Comparison of ENCODE assay signal across 9 cellular contexts in genomic region chr9:121736147-121736721, GRCh38.
DNase-seq lines count a peak whose midpoint lies in the region; ATAC-seq and TF ChIP-seq lines count a peak whose summit lies in the region.
"Had no signal": no experiment of that assay in that cellular context is flagged by ENCODE, and none has a peak within 500 bp of the region (broad histone marks: within the 10 kb centered on the region; RNA-seq: fewer than 3 reads in every experiment).

No MANE protein-coding gene starts in this region.

- no peak overlapping the region for H3K23ac ChIP-seq in mesenchymal stem cell (ENCODE audit: low read length in 2 of 2)

- H3K79me2 ChIP-seq in OCI-LY1 (ENCODE audit: insufficient read depth, low read length): no peaks in the 10 kb centered on the region

- no peaks in the 10 kb centered on the region for H3K9me2 ChIP-seq in OCI-LY1 (ENCODE audit: low read depth, low read length)

- peak overlapping the region; percentile 67 for H3K4me2 ChIP-seq in OCI-LY1 (ENCODE audit: low read length)
- peak overlapping the region; percentile 69 for H3K4me2 ChIP-seq in mesenchymal stem cell (ENCODE audit: low read length, poor library complexity, severe bottlenecking)

- H3K4me3 ChIP-seq in OCI-LY1 (ENCODE audit: low read depth, low read length, poor library complexity, severe bottlenecking) (peak overlapping the region; percentile 55), epithelial cell of esophagus (ENCODE audit: low read length) (peak overlapping the region; percentile 21), mesenchymal stem cell (ENCODE audit: insufficient read depth in 1 of 2, low read depth in 1 of 2, low read length in 2 of 2) (peak overlapping the region; percentile 52 to 74), transverse colon (peak overlapping the region; percentile 33 to 49 (median 40))
- H3K4me3 ChIP-seq in CD4-positive, alpha-beta memory T cell (ENCODE audit: low read length in 2 of 2): no peak overlapping the region

- no peak for TF ChIP-seq CTCF in OCI-LY1 (IDR thresholded peaks at IDR 0.05; ENCODE audit: low read length)
- no peak for TF ChIP-seq CTCF in epithelial cell of esophagus (IDR thresholded peaks at IDR 0.05; ENCODE audit: insufficient read depth, low read depth, low read length, missing control alignments)
- TF ChIP-seq CTCF in transverse colon (IDR thresholded peaks at IDR 0.05): no peak

- H2AK5ac ChIP-seq in mesenchymal stem cell (ENCODE audit: low read length, severe bottlenecking): no peak overlapping the region

- peak overlapping the region; percentile 73 for H4K8ac ChIP-seq in mesenchymal stem cell (ENCODE audit: low read length)

- H3K14ac ChIP-seq in mesenchymal stem cell (ENCODE audit: low read length in 2 of 2): no peak overlapping the region

- H2BK120ac ChIP-seq in mesenchymal stem cell (ENCODE audit: low read depth, low read length): peak overlapping the region; percentile 66

- intact Hi-C loops in transverse colon (cut with DNase I; ENCODE audit: low total_unique reads): no loop called here
- intact Hi-C loops in CD4-positive, alpha-beta memory T cell (cut with micrococcal nuclease): no loop called here

- peak overlapping the region; percentile 3 for H2BK5ac ChIP-seq in mesenchymal stem cell (ENCODE audit: low read depth, low read length, poor library complexity, severe bottlenecking)

- H4K91ac ChIP-seq in mesenchymal stem cell (ENCODE audit: low read length): no peak overlapping the region

- peaks cover 94% of the 10 kb centered on the region for H3K4me1 ChIP-seq in OCI-LY1 (ENCODE audit: insufficient read depth, low read length, severe bottlenecking)
- H3K4me1 ChIP-seq in mesenchymal stem cell (ENCODE audit: control insufficient read depth, insufficient read depth, low read depth, low read length): peaks cover 40% of the 10 kb centered on the region
- peaks cover 65 to 94% (median 93%) of the 10 kb centered on the region in 4 donors for H3K4me1 ChIP-seq in transverse colon
- H3K4me1 ChIP-seq in CD4-positive, alpha-beta memory T cell (ENCODE audit: insufficient read depth, low read length): no peaks in the 10 kb centered on the region

- peaks cover 51% of the 10 kb centered on the region for H3K79me1 ChIP-seq in mesenchymal stem cell (replicated peaks; ENCODE audit: low read length, poor library complexity, severe bottlenecking)

- no peak for TF ChIP-seq EP300 in transverse colon (IDR thresholded peaks at IDR 0.05; ENCODE audit: low read depth)

- H3F3A ChIP-seq in OCI-LY1 (ENCODE audit: insufficient read depth, low read length): no peaks in the 10 kb centered on the region

- ATAC-seq in effector memory CD8-positive, alpha-beta T cell (replicated peaks): no peak

- DNase-seq in epithelial cell of esophagus (ENCODE audit: low read depth): no peak
- DNase-seq in mesenchymal stem cell: peak; percentile 51
- peak; percentile 87 for DNase-seq in transverse colon
- no peak for DNase-seq in effector memory CD8-positive, alpha-beta T cell
- DNase-seq in DMS 273 (lab: John Stamatoyannopoulos, UW; ENCODE audit: unreplicated experiment): no peak
- no peak for DNase-seq in KBM-7
- no peak for DNase-seq in CD4-positive, alpha-beta memory T cell

- H2AFZ ChIP-seq in OCI-LY1 (ENCODE audit: low read length) (no peak overlapping the region), mesenchymal stem cell (ENCODE audit: low read depth, low read length) (peak overlapping the region; percentile 72)

- H3K4ac ChIP-seq in mesenchymal stem cell (ENCODE audit: low read depth in 1 of 2, low read length in 2 of 2): peak overlapping the region; percentile 30 to 75

- CTCF ChIA-PET in CD4-positive, alpha-beta memory T cell (lab: Charles Lee; ENCODE audit: partially characterized antibody): no interaction called here

- H3K27ac ChIP-seq in OCI-LY1 (ENCODE audit: low read depth, low read length, poor library complexity, severe bottlenecking) (peak overlapping the region; percentile 93), mesenchymal stem cell (ENCODE audit: low read length, poor library complexity, severe bottlenecking) (peak overlapping the region; percentile 73), transverse colon (peak overlapping the region; percentile 91 to 93 (median 92))
- no peak overlapping the region for H3K27ac ChIP-seq in CD4-positive, alpha-beta memory T cell (ENCODE audit: low read depth, low read length)
- H3K27ac ChIP-seq: HL-60 had no signal

- H3K27me3 Mint-ChIP-seq in effector memory CD8-positive, alpha-beta T cell: peaks cover 10 to 33% of the 10 kb centered on the region in 2 donors
- H3K27me3 Mint-ChIP-seq in CD4-positive, alpha-beta memory T cell: peaks cover 26 to 39% of the 10 kb centered on the region in 2 donors

- H3K9ac ChIP-seq in OCI-LY1 (ENCODE audit: low read length) (peak overlapping the region; percentile 58; the same call in 1 of the 2 replicates), mesenchymal stem cell (ENCODE audit: low read length) (peak overlapping the region; percentile 75)

- no peaks in the 10 kb centered on the region for H4K20me1 ChIP-seq in OCI-LY1 (ENCODE audit: insufficient read depth, low read length)

- POLR2A ChIA-PET in CD4-positive, alpha-beta memory T cell (lab: Charles Lee; ENCODE audit: partially characterized antibody): no interaction called here

- H2BK15ac ChIP-seq in mesenchymal stem cell (ENCODE audit: low read depth, poor library complexity, severe bottlenecking): no peak overlapping the region

- H3K27me3 ChIP-seq in OCI-LY1 (ENCODE audit: insufficient read depth, low read length) (no peaks in the 10 kb centered on the region), mesenchymal stem cell (ENCODE audit: control insufficient read depth in 1 of 2, insufficient read depth in 1 of 2, low read length in 2 of 2) (no peaks in the 10 kb centered on the region), transverse colon (no peaks in the 10 kb centered on the region)
- no peaks in the 10 kb centered on the region for H3K27me3 ChIP-seq in CD4-positive, alpha-beta memory T cell (ENCODE audit: insufficient read depth, low read length)

- H2BK12ac ChIP-seq in mesenchymal stem cell (ENCODE audit: low read length in 2 of 2): peak overlapping the region in 1 of 2 experiments; percentile 47

- in situ Hi-C loops in transverse colon (cut with MboI; ENCODE audit: low pct_ligation_motif_present in 1 of 4, low pct_unique_long_range_greater_than_20kb in 1 of 4, low sequenced_read_pairs in 3 of 4): no loop called here
- in situ Hi-C loops in KBM-7 (cut with MboI; ENCODE audit: low pct_unique_long_range_greater_than_20kb, low sequenced_read_pairs): no loop called here

- peak; percentile 62 for TF ChIP-seq POLR2A in transverse colon (IDR thresholded peaks at IDR 0.05)

- H3K9me3 Mint-ChIP-seq in effector memory CD8-positive, alpha-beta T cell: no peaks in the 10 kb centered on the region
- H3K9me3 Mint-ChIP-seq in CD4-positive, alpha-beta memory T cell: peaks cover 0 to 2% (median 0%) of the 10 kb centered on the region in 8 donors

- peak overlapping the region; percentile 60 to 78 for H3K18ac ChIP-seq in mesenchymal stem cell (ENCODE audit: low read depth in 1 of 2, low read length in 2 of 2)

- H3K36me3 ChIP-seq in OCI-LY1 (ENCODE audit: insufficient read depth, low read length) (no peaks in the 10 kb centered on the region), mesenchymal stem cell (ENCODE audit: control insufficient read depth in 1 of 2, insufficient read depth in 2 of 2, low read depth in 1 of 2, low read length in 2 of 2) (peaks cover 0 to 7% of the 10 kb centered on the region in 2 experiments), transverse colon (no peaks in the 10 kb centered on the region)
- H3K36me3 ChIP-seq in CD4-positive, alpha-beta memory T cell (ENCODE audit: insufficient read depth, low read length): no peaks in the 10 kb centered on the region

- peaks cover 35 to 48% of the 10 kb centered on the region in 2 donors for H3K4me1 Mint-ChIP-seq in effector memory CD8-positive, alpha-beta T cell (ENCODE audit: low read depth in 2 of 2)
- H3K4me1 Mint-ChIP-seq in CD4-positive, alpha-beta memory T cell: peaks cover 0 to 5% (median 3%) of the 10 kb centered on the region in 4 donors

- no peak overlapping the region for H3K27ac Mint-ChIP-seq in effector memory CD8-positive, alpha-beta T cell
- H3K27ac Mint-ChIP-seq in CD4-positive, alpha-beta memory T cell: no peak overlapping the region

- H3K9me3 ChIP-seq in OCI-LY1 (ENCODE audit: low read length): no peaks in the 10 kb centered on the region
- H3K9me3 ChIP-seq in mesenchymal stem cell (ENCODE audit: control insufficient read depth, low read length): no peaks in the 10 kb centered on the region
- H3K9me3 ChIP-seq in transverse colon: no peaks in the 10 kb centered on the region
- no peaks in the 10 kb centered on the region for H3K9me3 ChIP-seq in CD4-positive, alpha-beta memory T cell (ENCODE audit: control insufficient read depth in 1 of 2, low read length in 2 of 2)

- H3K4me3 Mint-ChIP-seq in effector memory CD8-positive, alpha-beta T cell: peak overlapping the region in 1 of 2 donors; percentile 53
- H3K4me3 Mint-ChIP-seq in CD4-positive, alpha-beta memory T cell: no peak overlapping the region

- 4% methylated on average over 18 of the region's 48 CpGs for WGBS in mesenchymal stem cell
- 24% methylated on average over 17 of the region's 48 CpGs; no CpG with 5 or more reads in 1 of the 2 donors for WGBS in transverse colon (ENCODE audit: low coverage in 1 of 2), 2 donors

- H3K36me3 Mint-ChIP-seq in effector memory CD8-positive, alpha-beta T cell (ENCODE audit: insufficient read depth): peaks cover 3% of the 10 kb centered on the region
- H3K36me3 Mint-ChIP-seq in CD4-positive, alpha-beta memory T cell: no peaks in the 10 kb centered on the region

Comparison
In these comparisons a context has a peak if more than half of its experiments do, and no peak if none do; other contexts are left out.
1. H3K4me3 ChIP-seq: peak in OCI-LY1 (single experiment), epithelial cell of esophagus (single experiment), mesenchymal stem cell (2 of 2) and transverse colon (4 of 4); none in CD4-positive, alpha-beta memory T cell (0 of 2).
2. DNase-seq: peak in mesenchymal stem cell (single experiment) and transverse colon (single experiment); none in epithelial cell of esophagus (single experiment), effector memory CD8-positive, alpha-beta T cell (0 of 3), DMS 273 (single experiment), KBM-7 (single experiment) and CD4-positive, alpha-beta memory T cell (0 of 5).